In genomic region chr5:172778223-172778814, GRCh38 we compare ENCODE assay signal across 1 cellular context.
TF ChIP-seq lines count a peak whose summit lies in the region.

No MANE protein-coding gene starts in this region.

TF ChIP-seq in HepG2, 621 proteins besides CTCF, POLR2A, EP300 and RAD21 (continued from another document and continues in another):
- peak; percentile 62; the same call in 1 of the 2 replicates for TF ChIP-seq ZNF580 (CRISPR knock-in tag; IDR thresholded peaks at IDR 0.05; ENCODE audit: borderline replicate concordance, low read depth)
- no peak for TF ChIP-seq ZNF674 (CRISPR knock-in tag; IDR thresholded peaks at IDR 0.05; ENCODE audit: low read depth)
- no peak for TF ChIP-seq PRMT3 (CRISPR knock-in tag; IDR thresholded peaks at IDR 0.05; ENCODE audit: borderline replicate concordance, low read depth)
- no peak for TF ChIP-seq ZBTB44 (CRISPR knock-in tag; IDR thresholded peaks at IDR 0.05)
- peak; percentile 98 for TF ChIP-seq RARA (CRISPR knock-in tag; IDR thresholded peaks at IDR 0.05)
- TF ChIP-seq ZUFSP (CRISPR knock-in tag; IDR thresholded peaks at IDR 0.05; ENCODE audit: borderline replicate concordance): no peak
- TF ChIP-seq MTA1 (CRISPR knock-in tag; IDR thresholded peaks at IDR 0.05; ENCODE audit: borderline replicate concordance): peak; percentile 84; the same call in 1 of the 2 replicates
- peak; percentile 86 for TF ChIP-seq MIER3 (CRISPR knock-in tag; IDR thresholded peaks at IDR 0.05; ENCODE audit: borderline replicate concordance)
- TF ChIP-seq ZNF496 (CRISPR knock-in tag; IDR thresholded peaks at IDR 0.05; ENCODE audit: insufficient replicate concordance): no peak
- peak; percentile 75 for TF ChIP-seq IRF2 (CRISPR knock-in tag; IDR thresholded peaks at IDR 0.05)
- no peak for TF ChIP-seq ATF1 (CRISPR knock-in tag; IDR thresholded peaks at IDR 0.05)
- no peak for TF ChIP-seq LBX2 (CRISPR knock-in tag; IDR thresholded peaks at IDR 0.05; ENCODE audit: borderline replicate concordance)
- TF ChIP-seq ZNF619 (CRISPR knock-in tag; IDR thresholded peaks at IDR 0.05): peak; percentile 74; the same call in 1 of the 2 replicates
- no peak for TF ChIP-seq ZNF557 (CRISPR knock-in tag; IDR thresholded peaks at IDR 0.05)
- peak; percentile 60 for TF ChIP-seq UBTF (CRISPR knock-in tag; IDR thresholded peaks at IDR 0.05)
- no peak for TF ChIP-seq SOX6 (IDR thresholded peaks at IDR 0.05)
- peak; percentile 92 for TF ChIP-seq SOX6 (CRISPR knock-in tag; IDR thresholded peaks at IDR 0.05)
- TF ChIP-seq ELF1 (CRISPR knock-in tag; IDR thresholded peaks at IDR 0.05): peak; percentile 32; the same call in 1 of the 2 replicates
- TF ChIP-seq CBX5 (CRISPR knock-in tag; IDR thresholded peaks at IDR 0.05; ENCODE audit: borderline replicate concordance): peak; percentile 90; the same call in 1 of the 2 replicates
- TF ChIP-seq ZFP36L1 (CRISPR knock-in tag; IDR thresholded peaks at IDR 0.05): no peak
- TF ChIP-seq ZNF691 (CRISPR knock-in tag; IDR thresholded peaks at IDR 0.05; ENCODE audit: borderline replicate concordance, low read depth): peak; percentile 88; the same call in 1 of the 2 replicates
- TF ChIP-seq ZHX1 (CRISPR knock-in tag; IDR thresholded peaks at IDR 0.05; ENCODE audit: low read depth): no peak
- TF ChIP-seq ZNF572 (CRISPR knock-in tag; IDR thresholded peaks at IDR 0.05): no peak
- TF ChIP-seq HMGXB4 (CRISPR knock-in tag; IDR thresholded peaks at IDR 0.05; ENCODE audit: borderline replicate concordance in 1 of 2, low read depth in 1 of 2): peak in 1 of 2 experiments; percentile 54; a peak in 1 of 4 replicates
- TF ChIP-seq ZSCAN30 (CRISPR knock-in tag; IDR thresholded peaks at IDR 0.05): no peak
- 0 out of 2 replicates have a peak, but pooled peaks have one; percentile 37 for TF ChIP-seq CBFB (CRISPR knock-in tag; IDR thresholded peaks at IDR 0.05)
- TF ChIP-seq SMAD1 (CRISPR knock-in tag; IDR thresholded peaks at IDR 0.05; ENCODE audit: borderline replicate concordance, low read depth): no peak
- no peak for TF ChIP-seq NFATC3 (CRISPR knock-in tag; IDR thresholded peaks at IDR 0.05)
- TF ChIP-seq ZNF513 (CRISPR knock-in tag; conservative IDR thresholded peaks at IDR 0.05): no peak
- TF ChIP-seq POGK (CRISPR knock-in tag; conservative IDR thresholded peaks at IDR 0.05): 0 out of 2 replicates have a peak, but pooled peaks have one; percentile 38
- no peak for TF ChIP-seq NFE2 (CRISPR knock-in tag; IDR thresholded peaks at IDR 0.05)
- TF ChIP-seq FOXP4 (CRISPR knock-in tag; IDR thresholded peaks at IDR 0.05): peak; percentile 87
- 0 out of 2 replicates have a peak, but pooled peaks have one; percentile 43 for TF ChIP-seq RCOR2 (CRISPR knock-in tag; IDR thresholded peaks at IDR 0.05)
- TF ChIP-seq ZSCAN21 (CRISPR knock-in tag; IDR thresholded peaks at IDR 0.05; ENCODE audit: borderline replicate concordance): 0 out of 2 replicates have a peak, but pooled peaks have one; percentile 44
- TF ChIP-seq ZNF574 (CRISPR knock-in tag; IDR thresholded peaks at IDR 0.05): peak; percentile 72
- TF ChIP-seq ATF7-NPFF (CRISPR knock-in tag; IDR thresholded peaks at IDR 0.05; ENCODE audit: low read depth): no peak
- TF ChIP-seq ZKSCAN1 (IDR thresholded peaks at IDR 0.05; ENCODE audit: low read length): no peak
- no peak for TF ChIP-seq ZNF256 (CRISPR knock-in tag; conservative IDR thresholded peaks at IDR 0.05)
- no peak for TF ChIP-seq PCBP1 (IDR thresholded peaks at IDR 0.05; ENCODE audit: borderline replicate concordance, low read depth, low read length)
